18 cellular contexts compared by ENCODE assay signal in the genomic region with DNA sequence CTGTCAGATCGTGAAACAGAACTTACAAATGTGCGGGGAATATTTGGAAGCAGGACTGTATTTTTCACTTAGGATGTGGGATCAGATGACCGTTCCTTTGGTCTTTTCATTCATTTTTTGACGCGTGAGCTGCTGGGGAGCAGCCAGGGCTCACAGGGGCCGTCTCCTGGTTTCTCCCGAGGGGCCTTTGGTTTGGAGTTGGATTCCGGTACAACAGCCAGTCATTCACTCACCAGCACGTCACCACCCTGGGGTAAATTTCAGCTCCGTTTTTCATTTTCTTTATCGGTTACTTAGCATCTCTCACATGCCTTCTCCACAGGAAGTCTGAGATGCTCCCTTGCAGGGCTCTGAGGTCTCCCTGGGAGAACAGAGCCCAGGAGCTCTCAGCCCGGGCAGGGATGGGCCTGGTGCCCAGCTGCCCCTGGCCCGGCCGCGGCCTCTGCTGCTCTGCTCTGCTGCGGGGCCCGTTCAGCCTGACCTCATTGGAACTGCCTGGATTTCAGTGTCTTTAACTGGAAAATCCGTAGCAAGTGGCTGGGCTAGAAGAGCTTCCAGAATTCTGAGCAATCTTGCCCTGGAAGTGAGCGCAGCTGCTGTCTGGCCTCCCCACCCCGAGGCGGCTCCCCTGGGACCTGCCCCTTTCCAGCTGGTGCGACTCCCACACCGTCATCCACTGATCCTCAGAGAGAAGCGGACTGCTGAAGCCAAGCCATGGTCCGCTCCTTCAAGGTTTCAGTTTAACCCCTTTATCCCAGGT.
A peak's percentile ranks its signal among the peaks of the same experiment; 100 is the strongest.
DNase-seq lines count a peak whose midpoint lies in the region; ATAC-seq, FAIRE-seq and TF ChIP-seq lines count a peak whose summit lies in the region.
"Had no signal": no experiment of that assay in that cellular context is flagged by ENCODE, and none has a peak within 500 bp of the region (broad histone marks: within the 10 kb centered on the region; RNA-seq: fewer than 3 reads in every experiment).

No MANE protein-coding gene starts in this region.

- no peak for FAIRE-seq in kidney (lab: Jason Lieb, UNC)
- FAIRE-seq: RCC 7860 had no signal

- ATAC-seq in Right ventricle myocardium superior (ENCODE audit: poor library complexity), result peak; percentile 67
- ATAC-seq in activated T-helper 17 cell treated with anti-CD3 and anti-CD28 coated beads, Interleukin-2, amount 50 U/mL, for 72 hours (replicated peaks), result no peak

- H3K9me3 ChIP-seq in kidney (ENCODE audit: control insufficient read depth in 1 of 2, low read length in 2 of 2), result no peaks in the 10 kb centered on the region

- no peak for TF ChIP-seq CTCF in kidney (IDR thresholded peaks at IDR 0.05; ENCODE audit: borderline replicate concordance, extremely low read depth, insufficient read depth)

- no peak overlapping the region for H3K27ac Mint-ChIP-seq in activated T-helper 17 cell treated with anti-CD3 and anti-CD28 coated beads, Interleukin-2, amount 50 U/mL, for 72 hours
- H3K27ac Mint-ChIP-seq: activated naive CD4-positive, alpha-beta T cell treated with anti-CD3 and anti-CD28 coated beads, Interleukin-2, amount 10 ng/mL, durations not matched to agents 7 days and 5 days; IgD-negative memory B cell had no signal

- DNase-seq in NCI-H1694 treated with DMSO at 0.1 percent for 48 hours (lab: John Stamatoyannopoulos, UW), result peak; percentile 21
- peak; percentile 99 for DNase-seq in SK-MEL-5 (ENCODE audit: low read depth, low spot score)
- no peak for DNase-seq in Right ventricle myocardium superior
- peak; percentile 92 for DNase-seq in posterior vena cava (ENCODE audit: low spot score)
- no peak for DNase-seq in kidney
- no peak for DNase-seq in HPDE6-E6E7 (ENCODE audit: extremely low spot score)
- no peak for DNase-seq in DMS53 (lab: John Stamatoyannopoulos, UW)
- DNase-seq: activated CD8-positive, alpha-beta memory T cell treated with anti-CD3 and anti-CD28 coated beads, Interleukin-2, amount 50 U/mL, for 48 hours; activated naive CD4-positive, alpha-beta T cell treated with anti-CD3 and anti-CD28 coated beads, Interleukin-2, amount 10 ng/mL, durations not matched to agents 7 days and 5 days; EL; foreskin fibroblast; mesendoderm; NCI-H510A; stimulated activated CD4-positive, alpha-beta T cell treated with anti-CD3 and anti-CD28 coated beads, Interleukin-12 subunit alpha, Interleukin-12 subunit beta, amount 100 ng/mL, for 4 hours; T-helper 2 cell had no signal

- H3K4me1 ChIP-seq in kidney (ENCODE audit: control insufficient read depth in 1 of 2, insufficient read depth in 1 of 2, low read depth in 1 of 2, low read length in 2 of 2), result no peaks in the 10 kb centered on the region

- no peak overlapping the region for H3K9ac ChIP-seq in kidney (ENCODE audit: low read length in 2 of 2)

- no peaks in the 10 kb centered on the region for H3K4me1 Mint-ChIP-seq in activated T-helper 17 cell treated with anti-CD3 and anti-CD28 coated beads, Interleukin-2, amount 50 U/mL, for 72 hours
- H3K4me1 Mint-ChIP-seq: activated naive CD4-positive, alpha-beta T cell treated with anti-CD3 and anti-CD28 coated beads, Interleukin-2, amount 10 ng/mL, durations not matched to agents 7 days and 5 days; IgD-negative memory B cell had no signal

- intact Hi-C loops in Right ventricle myocardium superior (cut with DNase I), result no loop called here
- intact Hi-C loops in posterior vena cava (cut with DNase I), result no loop called here
- intact Hi-C loops in kidney (cut with DNase I), result no loop called here

- H3K27ac ChIP-seq in kidney (ENCODE audit: low read depth in 2 of 2, low read length in 2 of 2), result no peak overlapping the region

- in situ Hi-C loops in SK-MEL-5 (cut with HindIII; ENCODE audit: low pct_unique_long_range_greater_than_20kb, low sequenced_read_pairs), result no loop called here

- no peaks in the 10 kb centered on the region for H3K9me3 Mint-ChIP-seq in activated T-helper 17 cell treated with anti-CD3 and anti-CD28 coated beads, Interleukin-2, amount 50 U/mL, for 72 hours
- H3K9me3 Mint-ChIP-seq: activated naive CD4-positive, alpha-beta T cell treated with anti-CD3 and anti-CD28 coated beads, Interleukin-2, amount 10 ng/mL, durations not matched to agents 7 days and 5 days; IgD-negative memory B cell had no signal

- no peaks in the 10 kb centered on the region for H3K36me3 Mint-ChIP-seq in activated T-helper 17 cell treated with anti-CD3 and anti-CD28 coated beads, Interleukin-2, amount 50 U/mL, for 72 hours (ENCODE audit: low read depth)
- H3K36me3 Mint-ChIP-seq: activated naive CD4-positive, alpha-beta T cell treated with anti-CD3 and anti-CD28 coated beads, Interleukin-2, amount 10 ng/mL, durations not matched to agents 7 days and 5 days; IgD-negative memory B cell had no signal

- peaks cover 4% of the 10 kb centered on the region for H3K27me3 Mint-ChIP-seq in activated T-helper 17 cell treated with anti-CD3 and anti-CD28 coated beads, Interleukin-2, amount 50 U/mL, for 72 hours
- H3K27me3 Mint-ChIP-seq: activated naive CD4-positive, alpha-beta T cell treated with anti-CD3 and anti-CD28 coated beads, Interleukin-2, amount 10 ng/mL, durations not matched to agents 7 days and 5 days had no signal

- H3K4me3 Mint-ChIP-seq in activated T-helper 17 cell treated with anti-CD3 and anti-CD28 coated beads, Interleukin-2, amount 50 U/mL, for 72 hours, result no peak overlapping the region
- H3K4me3 Mint-ChIP-seq: activated naive CD4-positive, alpha-beta T cell treated with anti-CD3 and anti-CD28 coated beads, Interleukin-2, amount 10 ng/mL, durations not matched to agents 7 days and 5 days had no signal

- no peaks in the 10 kb centered on the region for H3K36me3 ChIP-seq in kidney (ENCODE audit: control insufficient read depth in 1 of 2, insufficient read depth in 2 of 2, low read length in 2 of 2)

- H3K4me3 ChIP-seq in kidney (ENCODE audit: low read length in 2 of 2), result no peak overlapping the region

Comparison
In these comparisons a context has a peak if more than half of its experiments do, and no peak if none do; other contexts are left out.
1. DNase-seq: peak in NCI-H1694 treated with DMSO at 0.1 percent for 48 hours (single experiment), SK-MEL-5 (single experiment) and posterior vena cava (single experiment); none in Right ventricle myocardium superior (single experiment), kidney (single experiment), HPDE6-E6E7 (single experiment) and DMS53 (single experiment).